ENCODE assay signal across 1 cellular context in genomic region chr17:50043290-50044148, GRCh38.
TF ChIP-seq lines count a peak whose summit lies in the region.

No MANE protein-coding gene starts in this region.

TF ChIP-seq in SK-N-SH, 30 proteins besides CTCF, POLR2A, EP300 and RAD21:
- peak; percentile 39; the same call in 1 of the 2 replicates for TF ChIP-seq JUND (IDR thresholded peaks at IDR 0.05)
- TF ChIP-seq RXRA (IDR thresholded peaks at IDR 0.05; ENCODE audit: borderline replicate concordance, low read depth): peak; percentile 77; the same call in 1 of the 2 replicates
- peak; percentile 89 for TF ChIP-seq NFIC (IDR thresholded peaks at IDR 0.05; ENCODE audit: borderline replicate concordance)
- no peak for TF ChIP-seq MEF2A (IDR thresholded peaks at IDR 0.05; ENCODE audit: borderline replicate concordance, low read depth)
- TF ChIP-seq NRF1 (IDR thresholded peaks at IDR 0.05; ENCODE audit: low read depth, low read length): no peak
- 0 out of 2 replicates have a peak, but pooled peaks have one; percentile 25 for TF ChIP-seq TEAD4 (IDR thresholded peaks at IDR 0.05; ENCODE audit: borderline replicate concordance, insufficient read depth)
- peak; percentile 92 for TF ChIP-seq PBX3 (IDR thresholded peaks at IDR 0.05)
- peak; percentile 54; the same call in 1 of the 2 replicates for TF ChIP-seq TCF12 (IDR thresholded peaks at IDR 0.05)
